8 cellular contexts compared by ENCODE assay signal in the genomic region with DNA sequence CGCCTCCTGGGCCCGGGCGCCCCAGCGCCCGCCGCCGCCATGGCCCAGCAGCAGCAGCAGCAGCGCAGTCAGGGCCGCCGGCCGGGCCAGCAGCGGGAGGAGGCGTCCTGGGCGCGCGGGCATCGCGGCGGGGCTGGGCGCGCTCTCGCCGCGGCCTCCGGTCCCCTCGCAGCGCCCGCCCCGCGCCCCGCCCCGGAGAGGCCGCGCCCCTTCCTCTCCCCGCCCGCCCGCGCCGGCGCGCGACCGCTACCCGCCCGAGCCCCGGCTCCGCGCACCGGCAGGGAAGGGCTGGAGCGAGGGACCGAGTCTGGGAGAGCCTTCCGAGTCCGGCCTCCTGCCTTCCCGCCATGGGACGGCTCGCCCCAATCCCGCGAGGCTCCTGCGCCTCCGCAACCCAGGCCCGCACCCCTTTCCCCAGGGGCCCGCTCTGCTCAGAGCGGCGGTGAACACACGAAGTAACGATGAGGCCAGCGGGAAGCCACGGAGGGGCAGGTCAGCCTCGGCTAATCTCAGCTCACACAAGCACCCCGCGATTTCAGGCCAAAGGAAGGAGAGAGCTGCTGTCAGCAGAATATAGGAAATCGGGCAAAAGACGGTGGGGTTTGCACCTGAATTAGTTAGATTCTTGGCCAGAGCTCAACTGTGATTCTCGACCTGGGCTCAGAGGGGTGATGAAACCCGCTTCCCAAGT. TPM values are rescaled to one million over a fixed set of nuclear protein-coding genes. Genes with fewer than 3 reads are reported as not detected.
DNase-seq lines count a peak whose midpoint lies in the region; ATAC-seq and TF ChIP-seq lines count a peak whose summit lies in the region.

A gene (minus strand): TSS at position 135 of the 691 bp plus-strand sequence. CDS start 12 bp downstream, at position 123.

- H3K4me1 Mint-ChIP-seq in GM23338: peaks cover 8% of the 10 kb centered on the region

- no peaks in the 10 kb centered on the region for H3K9me3 ChIP-seq in parathyroid adenoma (ENCODE audit: control insufficient read depth, low read length)
- no peaks in the 10 kb centered on the region for H3K9me3 ChIP-seq in tibial artery

- TF ChIP-seq CTCF in GM23338 (conservative IDR thresholded peaks at IDR 0.05; ENCODE audit: low read depth in 2 of 2): no peak
- no peak for TF ChIP-seq CTCF in parathyroid adenoma (IDR thresholded peaks at IDR 0.05)
- no peak for TF ChIP-seq CTCF in tibial artery (IDR thresholded peaks at IDR 0.05)

- DNase-seq in ELF-1 (ENCODE audit: low read depth, low spot score) (peak; percentile 48), GM23338 (ENCODE audit: low spot score) (peak; percentile 82), LHCN-M2 (ENCODE audit: low read depth) (peak; percentile 61), SW 1271 (lab: John Stamatoyannopoulos, UW) (peak; percentile 48 to 61), Right ventricle myocardium superior (peak; percentile 89), tibial artery (peak; percentile 69 to 89)
- DNase-seq in activated naive CD8-positive, alpha-beta T cell treated with anti-CD3 and anti-CD28 coated beads, Interleukin-2, amount 50 U/mL, for 16 hours (ENCODE audit: low read depth, low spot score): peak; percentile 51

- no peak within 1 kb of the TSS for H3K27ac Mint-ChIP-seq in GM23338

- ATAC-seq in GM23338 (peak; percentile 76), Right ventricle myocardium superior (ENCODE audit: poor library complexity) (peak; percentile 93)

- H3K27ac ChIP-seq in GM23338 (ENCODE audit: low read depth) (no peak within 1 kb of the TSS), parathyroid adenoma (peak within 1 kb of the TSS; percentile 60), tibial artery (peak within 1 kb of the TSS; percentile 77 to 78)

- peak within 1 kb of the TSS; percentile 99 for H2AFZ ChIP-seq in GM23338
- peak within 1 kb of the TSS; percentile 98 for H2AFZ ChIP-seq in parathyroid adenoma

- H3K4me3 ChIP-seq in GM23338 (peak within 1 kb of the TSS; percentile 83), parathyroid adenoma (ENCODE audit: low read depth, low read length) (peak within 1 kb of the TSS; percentile 72), tibial artery (peak within 1 kb of the TSS; percentile 68 to 86)

- no peaks in the 10 kb centered on the region for H3K9me2 ChIP-seq in GM23338 (ENCODE audit: insufficient read depth)

- intact Hi-C loops in Right ventricle myocardium superior (cut with DNase I) (loop anchor here (10.0 kb wide), 2 partner anchors 64 to 186 kb away; a partner anchor contains a TSS), tibial artery (cut with DNase I; ENCODE audit: low total_unique reads) (loop anchor here (10.0 kb wide), 1 partner anchor 154 kb away; a partner anchor contains a TSS)

- H3K36me3 ChIP-seq in GM23338 (ENCODE audit: insufficient read depth) (no peaks in the 10 kb centered on the region), parathyroid adenoma (ENCODE audit: control insufficient read depth, insufficient read depth, low read length) (no peaks in the 10 kb centered on the region), tibial artery (no peaks in the 10 kb centered on the region)

- H3K4me3 Mint-ChIP-seq in GM23338: peak within 1 kb of the TSS; percentile 88

- H4K20me1 ChIP-seq in GM23338 (replicated peaks; ENCODE audit: insufficient read depth): peaks cover 24% of the 10 kb centered on the region

- peaks cover 9% of the 10 kb centered on the region; the same call in 1 of the 2 replicates for H3K27me3 ChIP-seq in GM23338 (ENCODE audit: insufficient read depth)
- no peaks in the 10 kb centered on the region for H3K27me3 ChIP-seq in parathyroid adenoma (ENCODE audit: control insufficient read depth, insufficient read depth, low read length)
- no peaks in the 10 kb centered on the region for H3K27me3 ChIP-seq in tibial artery

- H3K4me1 ChIP-seq in GM23338 (ENCODE audit: insufficient read depth) (peaks cover 14% of the 10 kb centered on the region; the same call in 1 of the 2 replicates), parathyroid adenoma (peaks cover 13% of the 10 kb centered on the region), tibial artery (peaks cover 0 to 23% (median 14%) of the 10 kb centered on the region in 4 donors)

- H3K4me2 ChIP-seq in GM23338 (peak within 1 kb of the TSS; percentile 95), parathyroid adenoma (ENCODE audit: low read length) (peak within 1 kb of the TSS; percentile 92)

- H3K27me3 Mint-ChIP-seq in GM23338 (ENCODE audit: insufficient read depth, low read depth, poor library complexity): no peaks in the 10 kb centered on the region

- H3K79me2 ChIP-seq in GM23338 (replicated peaks; ENCODE audit: insufficient read depth) (peaks cover 40% of the 10 kb centered on the region), parathyroid adenoma (peaks cover 6% of the 10 kb centered on the region)

- H3F3A ChIP-seq in GM23338 (replicated peaks; ENCODE audit: low read depth): peaks cover 10% of the 10 kb centered on the region; the same call in 1 of the 2 replicates

- no peak within 1 kb of the TSS for H3K9ac ChIP-seq in parathyroid adenoma

- H3K9me3 Mint-ChIP-seq in GM23338: no peaks in the 10 kb centered on the region

- H3K36me3 Mint-ChIP-seq in GM23338 (ENCODE audit: low read depth): 0 out of 3 replicates have a peak, but pooled peaks cover 3% of the 10 kb centered on the region

TF ChIP-seq in GM23338, 12 proteins besides CTCF, POLR2A, EP300 and RAD21:
- TF ChIP-seq POLR2AphosphoS5 (IDR thresholded peaks at IDR 0.05; ENCODE audit: low read depth) (peak; percentile 69), STAT1 (IDR thresholded peaks at IDR 0.05; ENCODE audit: unreplicated experiment) (no peak), ZNF114 (CRISPR knock-in tag; IDR thresholded peaks at IDR 0.05) (no peak)
TF ChIP-seq in GM23338: peak in this region for 1.

RNA-seq across cellular contexts. Expression of the gene that starts here (rescaled TPM):
- 197 and 210 TPM in 2 replicates for total RNA-seq in GM23338 (2014; rRNA removed; shearing (Covaris generic))
- polyA plus RNA-seq in GM23338 (2016; fragmentation: Nextera tagmentation; extraction: Ambion mirVana): 42.9 and 45.4 TPM in 2 replicates
- total RNA-seq in LHCN-M2 (2014; rRNA removed) (240 and 292 TPM in 2 replicates), Right ventricle myocardium superior (39.5 TPM)
- polyA plus RNA-seq in LHCN-M2 (2012): 104 TPM
